In genomic region chr4:83503974-83504373, GRCh38 we compare ENCODE assay signal across 18 cellular contexts. TPM values are rescaled to one million over a fixed set of nuclear protein-coding genes. Genes with fewer than 3 reads are reported as not detected.
DNase-seq lines count a peak whose midpoint lies in the region; ATAC-seq and TF ChIP-seq lines count a peak whose summit lies in the region.
"Had no signal": no experiment of that assay in that cellular context is flagged by ENCODE, and none has a peak within 500 bp of the region (broad histone marks: within the 10 kb centered on the region; RNA-seq: fewer than 3 reads in every experiment).

No MANE protein-coding gene starts in this region.

- DNase-seq in activated CD8-positive, alpha-beta memory T cell treated with anti-CD3 and anti-CD28 coated beads, Interleukin-2, amount 10 ng/mL, durations not matched to agents 7 days and 5 days: peak; percentile 48
- DNase-seq in activated CD8-positive, alpha-beta memory T cell treated with anti-CD3 and anti-CD28 coated beads for 24 hours: no peak
- peak in 1 of 5 donors; percentile 27 for DNase-seq in CD8-positive, alpha-beta memory T cell
- peak; percentile 48 for DNase-seq in activated CD8-positive, alpha-beta T cell treated with anti-CD3 and anti-CD28 coated beads, Interleukin-2, amount 10 ng/mL, durations not matched to agents 7 days and 5 days
- peak in 1 of 3 donors; percentile 10 for DNase-seq in immature natural killer cell
- DNase-seq in suprapubic skin (ENCODE audit: low spot score in 2 of 2): no peak
- DNase-seq: activated B cell treated with CpG ODN at 0.5 μM for 24 hours; activated T-cell treated with anti-CD3 and anti-CD28 coated beads, Interleukin-2, amount 50 U/mL, for 72 hours; NCI-H1694; NCI-H748 treated with DMSO at 0.1 percent for 48 hours; PC-3; stimulated activated CD8-positive, alpha-beta memory T cell treated with anti-CD3 and anti-CD28 coated beads, Interleukin-4, amount 100 ng/mL, for 48 hours had no signal

- no peak overlapping the region for H3K27ac ChIP-seq in CD8-positive, alpha-beta memory T cell (ENCODE audit: low read depth, low read length)
- H3K27ac ChIP-seq in suprapubic skin: no peak overlapping the region
- H3K27ac ChIP-seq: hepatocyte, parathyroid adenoma had no signal

- H3K4me3 Mint-ChIP-seq in activated CD8-positive, alpha-beta memory T cell treated with anti-CD3 and anti-CD28 coated beads, Interleukin-2, amount 10 ng/mL, durations not matched to agents 7 days and 5 days: no peak overlapping the region
- H3K4me3 Mint-ChIP-seq in CD8-positive, alpha-beta memory T cell: peak overlapping the region in 1 of 7 donors; percentile 46
- H3K4me3 Mint-ChIP-seq in activated CD8-positive, alpha-beta T cell treated with anti-CD3 and anti-CD28 coated beads, Interleukin-2, amount 10 ng/mL, durations not matched to agents 7 days and 5 days: no peak overlapping the region
- no peak overlapping the region for H3K4me3 Mint-ChIP-seq in immature natural killer cell
- no peak overlapping the region for H3K4me3 Mint-ChIP-seq in stimulated activated memory B cell treated with anti-CD40 and anti-IgM and Interleukin-4, amounts not matched to agents 10 μg/mL and 1 μg/mL and 100 μg/mL, for 72 hours
- H3K4me3 Mint-ChIP-seq: activated B cell treated with CpG ODN at 0.5 μM for 24 hours had no signal

- no peaks in the 10 kb centered on the region for H3K27me3 Mint-ChIP-seq in activated CD8-positive, alpha-beta memory T cell treated with anti-CD3 and anti-CD28 coated beads, Interleukin-2, amount 10 ng/mL, durations not matched to agents 7 days and 5 days
- peaks cover 0 to 4% of the 10 kb centered on the region in 2 donors for H3K27me3 Mint-ChIP-seq in CD8-positive, alpha-beta memory T cell
- no peaks in the 10 kb centered on the region for H3K27me3 Mint-ChIP-seq in activated CD8-positive, alpha-beta T cell treated with anti-CD3 and anti-CD28 coated beads, Interleukin-2, amount 10 ng/mL, durations not matched to agents 7 days and 5 days (ENCODE audit: low read depth)
- H3K27me3 Mint-ChIP-seq in immature natural killer cell (ENCODE audit: low read depth in 3 of 3): peaks cover 0 to 4% (median 0%) of the 10 kb centered on the region in 3 donors
- peaks cover 9% of the 10 kb centered on the region for H3K27me3 Mint-ChIP-seq in stimulated activated memory B cell treated with anti-CD40 and anti-IgM and Interleukin-4, amounts not matched to agents 10 μg/mL and 1 μg/mL and 100 μg/mL, for 72 hours
- H3K27me3 Mint-ChIP-seq: activated B cell treated with CpG ODN at 0.5 μM for 24 hours had no signal

- no peak for ATAC-seq in activated CD8-positive, alpha-beta memory T cell treated with anti-CD3 and anti-CD28 coated beads, Interleukin-2, amount 10 ng/mL, durations not matched to agents 7 days and 5 days
- no peak for ATAC-seq in activated CD8-positive, alpha-beta T cell treated with anti-CD3 and anti-CD28 coated beads, Interleukin-2, amount 10 ng/mL, durations not matched to agents 7 days and 5 days
- no peak for ATAC-seq in stimulated activated memory B cell treated with anti-CD40 and anti-IgM and Interleukin-4, amounts not matched to agents 10 μg/mL and 1 μg/mL and 100 μg/mL, for 72 hours
- ATAC-seq in GM21381 (IDR thresholded peaks at IDR 0.05; ENCODE audit: unreplicated experiment): no peak
- ATAC-seq: HepG2, PC-3 had no signal

- H3K9me3 ChIP-seq in CD8-positive, alpha-beta memory T cell (ENCODE audit: low read length): no peaks in the 10 kb centered on the region
- no peaks in the 10 kb centered on the region for H3K9me3 ChIP-seq in suprapubic skin

- H3K9me3 Mint-ChIP-seq in activated CD8-positive, alpha-beta memory T cell treated with anti-CD3 and anti-CD28 coated beads, Interleukin-2, amount 10 ng/mL, durations not matched to agents 7 days and 5 days (ENCODE audit: low read depth): no peaks in the 10 kb centered on the region
- H3K9me3 Mint-ChIP-seq in CD8-positive, alpha-beta memory T cell: no peaks in the 10 kb centered on the region
- no peaks in the 10 kb centered on the region for H3K9me3 Mint-ChIP-seq in activated CD8-positive, alpha-beta T cell treated with anti-CD3 and anti-CD28 coated beads, Interleukin-2, amount 10 ng/mL, durations not matched to agents 7 days and 5 days (ENCODE audit: insufficient read depth)
- no peaks in the 10 kb centered on the region for H3K9me3 Mint-ChIP-seq in immature natural killer cell
- no peaks in the 10 kb centered on the region for H3K9me3 Mint-ChIP-seq in stimulated activated memory B cell treated with anti-CD40 and anti-IgM and Interleukin-4, amounts not matched to agents 10 μg/mL and 1 μg/mL and 100 μg/mL, for 72 hours
- H3K9me3 Mint-ChIP-seq: activated B cell treated with CpG ODN at 0.5 μM for 24 hours had no signal

- H3K27me3 ChIP-seq in CD8-positive, alpha-beta memory T cell (ENCODE audit: insufficient read depth, low read length, poor library complexity, severe bottlenecking): no peaks in the 10 kb centered on the region
- H3K27me3 ChIP-seq in suprapubic skin: no peaks in the 10 kb centered on the region
- H3K27me3 ChIP-seq: hepatocyte had no signal

- peak overlapping the region; percentile 6 for H3K27ac Mint-ChIP-seq in activated CD8-positive, alpha-beta memory T cell treated with anti-CD3 and anti-CD28 coated beads, Interleukin-2, amount 10 ng/mL, durations not matched to agents 7 days and 5 days
- H3K27ac Mint-ChIP-seq in CD8-positive, alpha-beta memory T cell: peak overlapping the region in 5 of 8 donors; percentile 18 to 73 (median 71)
- peak overlapping the region; percentile 30 for H3K27ac Mint-ChIP-seq in activated CD8-positive, alpha-beta T cell treated with anti-CD3 and anti-CD28 coated beads, Interleukin-2, amount 10 ng/mL, durations not matched to agents 7 days and 5 days
- H3K27ac Mint-ChIP-seq in immature natural killer cell: peak overlapping the region in 5 of 6 donors; percentile 13 to 54 (median 41)
- H3K27ac Mint-ChIP-seq in stimulated activated memory B cell treated with anti-CD40 and anti-IgM and Interleukin-4, amounts not matched to agents 10 μg/mL and 1 μg/mL and 100 μg/mL, for 72 hours: no peak overlapping the region
- H3K27ac Mint-ChIP-seq: activated B cell treated with CpG ODN at 0.5 μM for 24 hours had no signal

- no peak for TF ChIP-seq CTCF in suprapubic skin (IDR thresholded peaks at IDR 0.05)

- no peak for TF ChIP-seq POLR2A in suprapubic skin (IDR thresholded peaks at IDR 0.05)

- H3K4me1 Mint-ChIP-seq in activated CD8-positive, alpha-beta memory T cell treated with anti-CD3 and anti-CD28 coated beads, Interleukin-2, amount 10 ng/mL, durations not matched to agents 7 days and 5 days: peaks cover 11% of the 10 kb centered on the region
- H3K4me1 Mint-ChIP-seq in CD8-positive, alpha-beta memory T cell: peaks cover 12 to 14% (median 13%) of the 10 kb centered on the region in 3 donors
- H3K4me1 Mint-ChIP-seq in activated CD8-positive, alpha-beta T cell treated with anti-CD3 and anti-CD28 coated beads, Interleukin-2, amount 10 ng/mL, durations not matched to agents 7 days and 5 days (ENCODE audit: low read depth): peaks cover 15% of the 10 kb centered on the region
- peaks cover 10 to 14% of the 10 kb centered on the region in 2 donors for H3K4me1 Mint-ChIP-seq in immature natural killer cell
- H3K4me1 Mint-ChIP-seq in stimulated activated memory B cell treated with anti-CD40 and anti-IgM and Interleukin-4, amounts not matched to agents 10 μg/mL and 1 μg/mL and 100 μg/mL, for 72 hours: no peaks in the 10 kb centered on the region
- H3K4me1 Mint-ChIP-seq: activated B cell treated with CpG ODN at 0.5 μM for 24 hours had no signal

- no peaks in the 10 kb centered on the region for H3K36me3 Mint-ChIP-seq in activated CD8-positive, alpha-beta memory T cell treated with anti-CD3 and anti-CD28 coated beads, Interleukin-2, amount 10 ng/mL, durations not matched to agents 7 days and 5 days
- no peaks in the 10 kb centered on the region for H3K36me3 Mint-ChIP-seq in CD8-positive, alpha-beta memory T cell
- H3K36me3 Mint-ChIP-seq in activated CD8-positive, alpha-beta T cell treated with anti-CD3 and anti-CD28 coated beads, Interleukin-2, amount 10 ng/mL, durations not matched to agents 7 days and 5 days (ENCODE audit: low read depth): no peaks in the 10 kb centered on the region
- no peaks in the 10 kb centered on the region for H3K36me3 Mint-ChIP-seq in immature natural killer cell
- H3K36me3 Mint-ChIP-seq in stimulated activated memory B cell treated with anti-CD40 and anti-IgM and Interleukin-4, amounts not matched to agents 10 μg/mL and 1 μg/mL and 100 μg/mL, for 72 hours: no peaks in the 10 kb centered on the region

- H3K4me1 ChIP-seq in CD8-positive, alpha-beta memory T cell (ENCODE audit: insufficient read depth, low read length): peaks cover 11% of the 10 kb centered on the region
- no peaks in the 10 kb centered on the region for H3K4me1 ChIP-seq in suprapubic skin
- H3K4me1 ChIP-seq: parathyroid adenoma had no signal

- H3K4me3 ChIP-seq in CD8-positive, alpha-beta memory T cell (ENCODE audit: low read length): peak overlapping the region; percentile 5
- no peak overlapping the region for H3K4me3 ChIP-seq in suprapubic skin
- H3K4me3 ChIP-seq: hepatocyte, skin epidermis had no signal

- POLR2A ChIA-PET in CD8-positive, alpha-beta memory T cell (lab: Charles Lee): no interaction called here
- POLR2A ChIA-PET in activated CD8-positive, alpha-beta T cell treated with anti-CD3 and anti-CD28 coated beads, Interleukin-2, amount 10 ng/mL, durations not matched to agents 7 days and 5 days (lab: Charles Lee): no interaction called here

- no peaks in the 10 kb centered on the region for H3K36me3 ChIP-seq in CD8-positive, alpha-beta memory T cell (ENCODE audit: insufficient read depth, low read length)
- no peaks in the 10 kb centered on the region for H3K36me3 ChIP-seq in suprapubic skin

- CTCF ChIA-PET in activated CD8-positive, alpha-beta memory T cell treated with anti-CD3 and anti-CD28 coated beads, Interleukin-2, amount 10 ng/mL, durations not matched to agents 7 days and 5 days (lab: Charles Lee): no interaction called here
- CTCF ChIA-PET in CD8-positive, alpha-beta memory T cell (lab: Charles Lee): interaction anchor here (1.6 kb wide), 1 partner anchor 13 kb away, joined by 4 read pairs; no protein-coding TSS in a partner anchor
- CTCF ChIA-PET in activated CD8-positive, alpha-beta T cell treated with anti-CD3 and anti-CD28 coated beads, Interleukin-2, amount 10 ng/mL, durations not matched to agents 7 days and 5 days (lab: Charles Lee): interaction anchor here (1.2 kb wide), 1 partner anchor 47 kb away, joined by 4 read pairs; no protein-coding TSS in a partner anchor

- no peak for TF ChIP-seq EP300 in suprapubic skin (IDR thresholded peaks at IDR 0.05)

RNA-seq across cellular contexts. Expression of gene ABRAXAS1, which starts 19.1 kb away (rescaled TPM):
- 10 to 100 TPM; 11.3 to 11.5 TPM for total RNA-seq in activated CD8-positive, alpha-beta memory T cell treated with anti-CD3 and anti-CD28 coated beads, Interleukin-2, amount 10 ng/mL, durations not matched to agents 7 days and 5 days
- 10 to 100 TPM; 10.8 to 11.0 TPM for total RNA-seq in CD8-positive, alpha-beta memory T cell
- 8.1 TPM for polyA plus RNA-seq in CD8-positive, alpha-beta memory T cell
- 10 to 100 TPM; 10.3 to 14.0 TPM for total RNA-seq in activated CD8-positive, alpha-beta T cell treated with anti-CD3 and anti-CD28 coated beads, Interleukin-2, amount 10 ng/mL, durations not matched to agents 7 days and 5 days
- 10 to 100 TPM in 1 of 3 donors, 1 to 10 TPM in 2; 6.2 to 10.8 (median 7.4) TPM for polyA plus RNA-seq in immature natural killer cell
- 10 to 100 TPM in 2 of 4 donors, 1 to 10 TPM in 2; 6.5 to 11.4 (median 10.3) TPM for total RNA-seq in suprapubic skin

RNA-seq across cellular contexts. Expression of gene GPAT3, which starts 31.9 kb away (rescaled TPM):
- 10 to 100 TPM; 25.9 to 34.0 TPM for total RNA-seq in activated CD8-positive, alpha-beta memory T cell treated with anti-CD3 and anti-CD28 coated beads, Interleukin-2, amount 10 ng/mL, durations not matched to agents 7 days and 5 days
- 1 to 10 TPM; 5.4 to 6.2 TPM for total RNA-seq in CD8-positive, alpha-beta memory T cell
- 6.8 TPM for polyA plus RNA-seq in CD8-positive, alpha-beta memory T cell
- 1 to 10 TPM; 2.8 to 2.9 TPM for total RNA-seq in activated CD8-positive, alpha-beta T cell treated with anti-CD3 and anti-CD28 coated beads, Interleukin-2, amount 10 ng/mL, durations not matched to agents 7 days and 5 days
- polyA plus RNA-seq in immature natural killer cell: 1 to 10 TPM in 1 of 3 donors, under 1 TPM in 1, not detected in 1; 0.56 to 2.1 TPM
- total RNA-seq in suprapubic skin: 1 to 10 TPM; 2.3 to 7.3 (median 4.5) TPM

RNA-seq across cellular contexts. Expression of gene MRPS18C, which starts 48.1 kb away (rescaled TPM):
- 10 to 100 TPM; 53.9 to 64.4 TPM for total RNA-seq in activated CD8-positive, alpha-beta memory T cell treated with anti-CD3 and anti-CD28 coated beads, Interleukin-2, amount 10 ng/mL, durations not matched to agents 7 days and 5 days
- 10 to 100 TPM; 86.0 to 87.2 TPM for total RNA-seq in CD8-positive, alpha-beta memory T cell
- polyA plus RNA-seq in CD8-positive, alpha-beta memory T cell: 63.6 TPM
- 10 to 100 TPM; 69.7 to 72.1 TPM for total RNA-seq in activated CD8-positive, alpha-beta T cell treated with anti-CD3 and anti-CD28 coated beads, Interleukin-2, amount 10 ng/mL, durations not matched to agents 7 days and 5 days
- 10 to 100 TPM; 44.8 to 77.0 (median 45.5) TPM for polyA plus RNA-seq in immature natural killer cell
- total RNA-seq in suprapubic skin: 10 to 100 TPM; 16.8 to 34.1 (median 21.3) TPM

RNA-seq across cellular contexts. Expression of gene HELQ, which starts 48.4 kb away (rescaled TPM):
- 10 to 100 TPM; 14.8 to 16.7 TPM for total RNA-seq in activated CD8-positive, alpha-beta memory T cell treated with anti-CD3 and anti-CD28 coated beads, Interleukin-2, amount 10 ng/mL, durations not matched to agents 7 days and 5 days
- 10 to 100 TPM; 14.0 to 15.3 TPM for total RNA-seq in CD8-positive, alpha-beta memory T cell
- polyA plus RNA-seq in CD8-positive, alpha-beta memory T cell: 23.5 TPM
- total RNA-seq in activated CD8-positive, alpha-beta T cell treated with anti-CD3 and anti-CD28 coated beads, Interleukin-2, amount 10 ng/mL, durations not matched to agents 7 days and 5 days: 10 to 100 TPM; 17.5 to 18.6 TPM
- polyA plus RNA-seq in immature natural killer cell: 10 to 100 TPM in 2 of 3 donors, 1 to 10 TPM in 1; 7.8 to 18.9 (median 15.4) TPM
- total RNA-seq in suprapubic skin: 10 to 100 TPM in 2 of 4 donors, 1 to 10 TPM in 2; 8.1 to 16.4 (median 11.9) TPM

Comparison
In these comparisons a context has a peak if more than half of its experiments do, and no peak if none do; other contexts are left out.
1. DNase-seq: peak in activated CD8-positive, alpha-beta memory T cell treated with anti-CD3 and anti-CD28 coated beads, Interleukin-2, amount 10 ng/mL, durations not matched to agents 7 days and 5 days (single experiment) and activated CD8-positive, alpha-beta T cell treated with anti-CD3 and anti-CD28 coated beads, Interleukin-2, amount 10 ng/mL, durations not matched to agents 7 days and 5 days (single experiment); none in activated CD8-positive, alpha-beta memory T cell treated with anti-CD3 and anti-CD28 coated beads for 24 hours (single experiment) and suprapubic skin (0 of 2).